5 cellular contexts compared by ENCODE assay signal in genomic region chr1:160529401-160529952, GRCh38. TPM values are rescaled to one million over a fixed set of nuclear protein-coding genes. Genes with fewer than 3 reads are reported as not detected.
"Had no signal": no experiment of that assay in that cellular context is flagged by ENCODE, and none has a peak within 500 bp of the region (broad histone marks: within the 10 kb centered on the region; RNA-seq: fewer than 3 reads in every experiment).

No MANE protein-coding gene starts in this region.

RNA-seq across cellular contexts. Expression of gene SLAMF6, which starts 6.4 kb away (rescaled TPM):
- total RNA-seq: astrocyte, LHCN-M2, NCI-H460, RPMI7951, SJCRH30 had no signal

RNA-seq across cellular contexts. Expression of gene CD84, which starts 49.8 kb away (rescaled TPM):
- total RNA-seq: astrocyte, LHCN-M2, NCI-H460, RPMI7951, SJCRH30 had no signal
